In the genomic region with DNA sequence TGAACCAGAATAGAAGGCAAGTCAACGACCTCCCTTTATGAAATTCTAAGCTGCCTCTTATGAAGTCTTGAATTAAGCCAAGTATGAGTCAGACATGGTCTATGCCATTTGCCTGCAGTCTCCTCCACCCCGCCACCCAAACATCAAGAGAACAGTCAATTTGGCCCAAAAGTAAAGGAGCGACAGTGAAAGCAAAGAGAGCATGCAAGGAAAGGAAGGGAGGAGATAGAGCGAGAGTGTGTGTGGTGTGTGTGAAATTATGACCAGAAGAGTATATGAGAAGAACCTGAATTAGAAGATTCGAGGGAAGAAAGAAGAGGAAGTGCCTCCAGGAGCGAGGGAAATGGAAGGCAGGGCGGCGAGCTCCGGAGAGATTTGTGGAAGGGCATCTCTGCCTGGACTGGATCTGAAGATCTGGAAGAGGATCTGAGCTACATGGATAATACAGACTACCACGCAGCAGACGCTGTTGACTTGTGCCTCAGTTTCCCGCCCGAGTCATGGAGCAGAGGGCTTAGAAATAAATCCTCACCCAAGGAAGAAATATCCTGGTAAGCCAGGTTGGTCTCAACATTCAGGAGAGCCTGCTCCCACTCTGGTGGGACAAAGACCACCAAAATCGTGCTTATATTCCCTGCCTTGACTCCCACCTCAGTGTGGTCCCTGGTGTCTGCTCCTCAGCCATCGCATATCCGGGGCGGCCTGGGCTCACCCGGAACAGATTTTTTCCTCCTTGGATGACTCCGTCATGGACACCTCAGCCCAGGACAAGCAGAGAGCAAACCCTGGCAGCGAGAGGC, we compare ENCODE assay signal across 8 cellular contexts. TPM values are rescaled to one million over a fixed set of nuclear protein-coding genes. Genes with fewer than 3 reads are reported as not detected.
DNase-seq lines count a peak whose midpoint lies in the region; ATAC-seq, FAIRE-seq and TF ChIP-seq lines count a peak whose summit lies in the region.

No MANE protein-coding gene starts in this region.

- DNase-seq in Calu3 (no peak), endothelial cell of umbilical vein (ENCODE audit: low read depth, low spot score) (peak; percentile 29), natural killer cell (no peak), NCI-H526 treated with DMSO at 0.1 percent for 48 hours (lab: John Stamatoyannopoulos, UW) (no peak), NCI-H1930 (lab: John Stamatoyannopoulos, UW) (no peak)

- H3K9me3 ChIP-seq in SU-DHL-6 (ENCODE audit: insufficient read depth, low read length) (no peaks in the 10 kb centered on the region), endothelial cell of umbilical vein (replicated peaks; ENCODE audit: control insufficient read depth, insufficient read depth, low read length) (no peaks in the 10 kb centered on the region)

- BruUV-seq in Calu3 (replicated peaks; lab: Mats Ljungman, UMichigan): no TSS peak
- BruUV-seq in endothelial cell of umbilical vein (replicated peaks; lab: Mats Ljungman, UMichigan): TSS peak; percentile 54

- no peaks in the 10 kb centered on the region for H3K9me1 ChIP-seq in endothelial cell of umbilical vein (replicated peaks; ENCODE audit: control insufficient read depth, extremely low read depth, insufficient read depth, low read length)

- ATAC-seq in HG03025 (IDR thresholded peaks at IDR 0.05; ENCODE audit: low FRiP score, unreplicated experiment) (peak; percentile 41), natural killer cell (no peak), GM19467 (IDR thresholded peaks at IDR 0.05; ENCODE audit: unreplicated experiment) (no peak)

- H2AFZ ChIP-seq in SU-DHL-6 (ENCODE audit: low read depth, low read length, severe bottlenecking) (peak overlapping the region; percentile 81), endothelial cell of umbilical vein (ENCODE audit: low read depth, low read length) (peak overlapping the region; percentile 95)

- H3K79me2 ChIP-seq in SU-DHL-6 (ENCODE audit: insufficient read depth, low read length): peaks cover 68% of the 10 kb centered on the region
- H3K79me2 ChIP-seq in endothelial cell of umbilical vein (ENCODE audit: control insufficient read depth, insufficient read depth, low read length): peaks cover 49% of the 10 kb centered on the region

- H3K27me3 ChIP-seq in SU-DHL-6 (ENCODE audit: low read length): no peaks in the 10 kb centered on the region
- no peaks in the 10 kb centered on the region for H3K27me3 ChIP-seq in endothelial cell of umbilical vein (ENCODE audit: control insufficient read depth in 2 of 2, insufficient read depth in 2 of 2, low read length in 2 of 2)

- no peaks in the 10 kb centered on the region for H3K9me2 ChIP-seq in SU-DHL-6 (replicated peaks; ENCODE audit: insufficient read depth, low read length)

- H3K27ac Mint-ChIP-seq in Calu3 (ENCODE audit: unreplicated experiment) (peak overlapping the region; percentile 92), natural killer cell (peak overlapping the region; percentile 83 to 86)

- TF ChIP-seq POLR2A in endothelial cell of umbilical vein (IDR thresholded peaks at IDR 0.05; ENCODE audit: low read depth, low read length): no peak

- peaks cover 18% of the 10 kb centered on the region for H3K4me1 ChIP-seq in endothelial cell of umbilical vein (ENCODE audit: control insufficient read depth, extremely low read depth, insufficient read depth, low read length)

- peaks cover 9% of the 10 kb centered on the region for H3K4me1 Mint-ChIP-seq in Calu3 (ENCODE audit: low read depth, unreplicated experiment)
- H3K4me1 Mint-ChIP-seq in natural killer cell: peaks cover 31 to 48% of the 10 kb centered on the region in 2 donors

- H3K9me3 Mint-ChIP-seq in Calu3 (ENCODE audit: low read depth, unreplicated experiment): no peaks in the 10 kb centered on the region
- no peaks in the 10 kb centered on the region for H3K9me3 Mint-ChIP-seq in natural killer cell

- H3K36me3 Mint-ChIP-seq in Calu3 (ENCODE audit: insufficient read depth, unreplicated experiment) (peaks cover 23% of the 10 kb centered on the region), natural killer cell (peaks cover 12% of the 10 kb centered on the region)

- H3K4me2 ChIP-seq in SU-DHL-6 (ENCODE audit: low read depth, low read length, poor library complexity, severe bottlenecking) (peak overlapping the region; percentile 69), endothelial cell of umbilical vein (ENCODE audit: insufficient read depth, low read length) (peak overlapping the region; percentile 83)

- no peaks in the 10 kb centered on the region for H4K20me1 ChIP-seq in SU-DHL-6 (ENCODE audit: low read depth, low read length)
- no peaks in the 10 kb centered on the region for H4K20me1 ChIP-seq in endothelial cell of umbilical vein (replicated peaks; ENCODE audit: control insufficient read depth, extremely low read depth, insufficient read depth, low read length)

- H3K27ac ChIP-seq in SU-DHL-6 (ENCODE audit: low read depth, low read length) (peak overlapping the region; percentile 72), endothelial cell of umbilical vein (ENCODE audit: insufficient read depth, low read depth, low read length) (peak overlapping the region; percentile 94)

- TF ChIP-seq CTCF in Calu3 (IDR thresholded peaks at IDR 0.05; ENCODE audit: unreplicated experiment): no peak
- no peak for TF ChIP-seq CTCF in SU-DHL-6 (IDR thresholded peaks at IDR 0.05; ENCODE audit: insufficient read depth, low read length, poor library complexity, severe bottlenecking)
- TF ChIP-seq CTCF in endothelial cell of umbilical vein (IDR thresholded peaks at IDR 0.05; ENCODE audit: extremely low read depth in 1 of 2, insufficient read depth in 1 of 2, low read depth in 1 of 2, low read length in 2 of 2): no peak
- TF ChIP-seq CTCF in natural killer cell (IDR thresholded peaks at IDR 0.05): peak; percentile 5

- intact Hi-C loops in Calu3 (cut with micrococcal nuclease; ENCODE audit: unreplicated experiment) (no loop called here), endothelial cell of umbilical vein (cut with micrococcal nuclease) (loop anchor here (1.0 to 10.0 kb wide), 4 partner anchors 57 to 939 kb away; no protein-coding TSS in a partner anchor), natural killer cell (cut with micrococcal nuclease) (loop anchor here (5.0 kb wide), 1 partner anchor 69 kb away; no protein-coding TSS in a partner anchor)

- CTCF ChIA-PET in Calu3 (lab: Charles Lee): no interaction called here
- CTCF ChIA-PET in endothelial cell of umbilical vein (lab: Charles Lee): interaction anchor here (1.6 to 2.1 kb wide), 3 partner anchors 11 to 939 kb away, joined by 6 to 19 read pairs (median 15); no protein-coding TSS in a partner anchor

- H3K4me3 Mint-ChIP-seq in Calu3 (ENCODE audit: low read depth, unreplicated experiment) (peak overlapping the region; percentile 93), natural killer cell (peak overlapping the region; percentile 88)

- peak overlapping the region; percentile 97 for H3K4me3 ChIP-seq in SU-DHL-6 (ENCODE audit: insufficient read depth, low read length, poor library complexity, severe bottlenecking)
- H3K4me3 ChIP-seq in endothelial cell of umbilical vein (replicated peaks in 1 of 3; ENCODE audit: insufficient read depth in 1 of 3, low read depth in 1 of 3, low read length in 3 of 3): peak overlapping the region; percentile 89 to 98 (median 96)

- 0 out of 2 replicates have a peak, but pooled peaks cover 3% of the 10 kb centered on the region for H3F3A ChIP-seq in SU-DHL-6 (ENCODE audit: insufficient read depth)

- H3K9ac ChIP-seq in SU-DHL-6 (ENCODE audit: low read length) (peak overlapping the region; percentile 96), endothelial cell of umbilical vein (replicated peaks; ENCODE audit: extremely low read depth, insufficient read depth, low read length) (peak overlapping the region; percentile 92)

- POLR2A ChIA-PET in endothelial cell of umbilical vein (lab: Charles Lee): no interaction called here

- H3K36me3 ChIP-seq in SU-DHL-6 (ENCODE audit: low read length) (peaks cover 27% of the 10 kb centered on the region; the same call in 1 of the 2 replicates), endothelial cell of umbilical vein (ENCODE audit: control insufficient read depth in 2 of 2, extremely low read depth in 1 of 2, insufficient read depth in 2 of 2, low read length in 2 of 2) (peaks cover 0 to 8% of the 10 kb centered on the region in 2 experiments)

- dilution Hi-C loops in endothelial cell of umbilical vein (cut with MboI; ENCODE audit: extremely low pct_ligation_motif_present, low sequenced_read_pairs): no loop called here

- FAIRE-seq in endothelial cell of umbilical vein (lab: Jason Lieb, UNC): no peak

- no peaks in the 10 kb centered on the region for H3K27me3 Mint-ChIP-seq in Calu3 (ENCODE audit: unreplicated experiment)
- H3K27me3 Mint-ChIP-seq in natural killer cell (ENCODE audit: low read depth in 2 of 2): no peaks in the 10 kb centered on the region

TF ChIP-seq in endothelial cell of umbilical vein, 7 proteins besides CTCF, POLR2A, EP300 and RAD21 (continues in another document):
- TF ChIP-seq MYC (IDR thresholded peaks at IDR 0.05; ENCODE audit: low read depth, low read length) (no peak), JUN (IDR thresholded peaks at IDR 0.05; ENCODE audit: borderline replicate concordance, insufficient read depth, insufficient read length, low read depth) (no peak)
- TF ChIP-seq, protein P1, sequence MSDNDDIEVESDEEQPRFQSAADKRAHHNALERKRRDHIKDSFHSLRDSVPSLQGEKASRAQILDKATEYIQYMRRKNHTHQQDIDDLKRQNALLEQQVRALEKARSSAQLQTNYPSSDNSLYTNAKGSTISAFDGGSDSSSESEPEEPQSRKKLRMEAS (IDR thresholded peaks at IDR 0.05; ENCODE audit: insufficient read depth, insufficient read length): no peak

RNA-seq across cellular contexts. Expression of a gene that starts 0.5 kb away (rescaled TPM):
- total RNA-seq in Calu3 (2022) (25.7 and 28.7 TPM in 2 replicates), endothelial cell of umbilical vein (41.9 and 42.1 TPM in 2 replicates), natural killer cell (10 to 100 TPM; 29.1 to 36.1 (median 30.2) TPM)
- polyA plus RNA-seq in endothelial cell of umbilical vein: 18.0 and 21.6 TPM in 2 replicates
- 19.8 and 21.4 TPM in 2 replicates for polyA plus RNA-seq in endothelial cell of umbilical vein (2011; cell fraction: cytosol; rRNA removed)
- polyA plus RNA-seq in endothelial cell of umbilical vein (2011; cell fraction: nucleus; rRNA removed): 72.3 and 101 TPM in 2 replicates
- polyA plus RNA-seq in endothelial cell of umbilical vein (2012): 31.2 and 41.5 TPM in 2 replicates
- polyA minus RNA-seq in endothelial cell of umbilical vein: 27.6 and 36.0 TPM in 2 replicates
- polyA minus RNA-seq in endothelial cell of umbilical vein (2011; cell fraction: cytosol; rRNA and poly(A)+ RNA removed): 13.7 TPM
- polyA minus RNA-seq in endothelial cell of umbilical vein (2011; cell fraction: nucleus; rRNA and poly(A)+ RNA removed): 19.7 and 28.7 TPM in 2 replicates

RNA-seq across cellular contexts. Expression of a gene that starts 0.8 kb away (rescaled TPM):
- total RNA-seq in Calu3 (2022) (26.5 and 28.6 TPM in 2 replicates), endothelial cell of umbilical vein (35.6 and 36.8 TPM in 2 replicates), natural killer cell (10 to 100 TPM; 62.6 to 77.6 (median 68.2) TPM)
- polyA plus RNA-seq in endothelial cell of umbilical vein: 7.4 and 10.8 TPM in 2 replicates
- 8.7 and 9.5 TPM in 2 replicates for polyA plus RNA-seq in endothelial cell of umbilical vein (2011; cell fraction: cytosol; rRNA removed)
- polyA plus RNA-seq in endothelial cell of umbilical vein (2011; cell fraction: nucleus; rRNA removed): 35.1 and 48.5 TPM in 2 replicates
- polyA plus RNA-seq in endothelial cell of umbilical vein (2012): 17.0 and 19.3 TPM in 2 replicates
- polyA minus RNA-seq in endothelial cell of umbilical vein: 19.9 and 25.3 TPM in 2 replicates
- 8.9 TPM for polyA minus RNA-seq in endothelial cell of umbilical vein (2011; cell fraction: cytosol; rRNA and poly(A)+ RNA removed)
- 70.4 and 84.4 TPM in 2 replicates for polyA minus RNA-seq in endothelial cell of umbilical vein (2011; cell fraction: nucleus; rRNA and poly(A)+ RNA removed)
